In the genomic region with DNA sequence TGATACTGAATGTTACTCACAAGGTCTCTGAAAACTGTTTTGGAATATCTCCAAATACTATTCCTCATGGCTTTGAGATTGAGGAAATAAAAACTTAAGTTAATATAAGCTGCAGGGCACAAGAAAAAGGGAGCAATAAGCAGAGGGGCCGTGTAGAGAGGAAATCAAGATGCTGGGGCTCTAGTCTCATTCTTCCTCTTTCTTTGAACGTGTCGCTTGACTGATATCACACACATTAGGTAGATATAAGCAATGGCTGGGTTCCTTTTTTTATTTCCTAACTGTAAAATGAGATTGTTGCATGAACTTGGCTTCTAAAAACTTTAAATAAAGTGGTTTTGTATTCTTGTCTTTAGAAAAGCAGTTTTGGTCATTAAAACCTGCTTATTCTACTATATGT, we compare ENCODE assay signal across 27 cellular contexts.
"Had no signal": no experiment of that assay in that cellular context is flagged by ENCODE, and none has a peak within 500 bp of the region (broad histone marks: within the 10 kb centered on the region; RNA-seq: fewer than 3 reads in every experiment).

No MANE protein-coding gene starts in this region.

- FAIRE-seq: colon, endothelial cell of umbilical vein, islet of Langerhans had no signal

- H3K9me3 ChIP-seq: breast epithelium, sigmoid colon, testis, uterus had no signal

- H3K4me3 Mint-ChIP-seq: activated naive CD8-positive, alpha-beta T cell treated with anti-CD3 and anti-CD28 coated beads for 36 hours; central memory CD8-positive, alpha-beta T cell; mesothelial cell of epicardium; natural killer cell; WTC11 had no signal

- H3K36me3 Mint-ChIP-seq: activated naive CD8-positive, alpha-beta T cell treated with anti-CD3 and anti-CD28 coated beads for 36 hours; mesothelial cell of epicardium; natural killer cell; WTC11 had no signal

- H3K36me3 ChIP-seq: breast epithelium, sigmoid colon, uterus had no signal

- H3K27ac ChIP-seq: breast epithelium, sigmoid colon, testis, uterus had no signal

- H3K4me1 ChIP-seq: breast epithelium, sigmoid colon, uterus had no signal

- H3K27me3 ChIP-seq: breast epithelium, sigmoid colon, testis, uterus had no signal

- DNase-seq: activated CD4-positive, alpha-beta T cell treated with anti-CD3 and anti-CD28 coated beads, Interleukin-2, amount 50 U/mL, for 4 hours; activated CD8-positive, alpha-beta memory T cell treated with anti-CD3 and anti-CD28 coated beads for 24 hours; activated CD8-positive, alpha-beta memory T cell treated with anti-CD3 and anti-CD28 coated beads, Interleukin-2, amount 50 U/mL, for 4 hours; activated naive CD4-positive, alpha-beta T cell treated with Interleukin-2 at 50 U/mL for 16 hours; activated naive CD8-positive, alpha-beta T cell treated with anti-CD3 and anti-CD28 coated beads for 36 hours; activated T-cell treated with anti-CD3 and anti-CD28 coated beads, Interleukin-2, amount 50 U/mL, for 48 hours; effector memory CD4-positive, alpha-beta T cell; foreskin melanocyte; head of caudate nucleus; left ventricle myocardium superior; mammary epithelial cell; natural killer cell; sigmoid colon; stimulated activated CD4-positive, alpha-beta T cell treated with anti-CD3 and anti-CD28 coated beads, Interleukin-2, amount 100 ng/mL, for 48 hours; stimulated activated CD8-positive, alpha-beta memory T cell treated with anti-CD3 and anti-CD28 coated beads, Interleukin-4, amount 100 ng/mL, for 48 hours; stimulated activated naive CD4-positive, alpha-beta T cell; testis; trophoblast cell; uterus had no signal

- H3K9me3 Mint-ChIP-seq: activated naive CD8-positive, alpha-beta T cell treated with anti-CD3 and anti-CD28 coated beads for 36 hours; mesothelial cell of epicardium; natural killer cell; WTC11 had no signal

- H3K4me3 ChIP-seq: breast epithelium, sigmoid colon, testis, uterus had no signal

- H3K4me1 Mint-ChIP-seq: activated naive CD8-positive, alpha-beta T cell treated with anti-CD3 and anti-CD28 coated beads for 36 hours; central memory CD8-positive, alpha-beta T cell; natural killer cell; WTC11 had no signal

- H3K27ac Mint-ChIP-seq: activated naive CD8-positive, alpha-beta T cell treated with anti-CD3 and anti-CD28 coated beads for 36 hours; mesothelial cell of epicardium; natural killer cell; progenitor cell of endocrine pancreas; WTC11 had no signal

- H3K27me3 Mint-ChIP-seq: progenitor cell of endocrine pancreas had no signal
